Comparison of ENCODE assay signal across 8 cellular contexts in genomic region chr9:35510745-35511428, GRCh38. TPM values are rescaled to one million over a fixed set of nuclear protein-coding genes. Genes with fewer than 3 reads are reported as not detected.
DNase-seq lines count a peak whose midpoint lies in the region; ATAC-seq, FAIRE-seq and TF ChIP-seq lines count a peak whose summit lies in the region.

No MANE protein-coding gene starts in this region.

- DNase-seq in HTR-8/SVneo (ENCODE audit: insufficient read length, low spot score) (peak; percentile 31), choroid plexus epithelial cell (ENCODE audit: low read depth) (peak; percentile 95), left lung (peak in 1 of 2 donors; percentile 61), testis (peak; percentile 64), T-helper 1 cell (no peak)
- DNase-seq in natural killer cell treated with Interleukin-12 subunit alpha and Interleukin-12 subunit beta and Interleukin-15 and Interleukin-18, amount 100 ng/mL, for 72 hours (ENCODE audit: low spot score): no peak
- DNase-seq in activated CD8-positive, alpha-beta memory T cell treated with anti-CD3 and anti-CD28 coated beads, Interleukin-2, amount 50 U/mL, for 48 hours: no peak

- TF ChIP-seq CTCF in choroid plexus epithelial cell (conservative IDR thresholded peaks at IDR 0.05; ENCODE audit: low read depth, low read length) (peak; percentile 34), left lung (IDR thresholded peaks at IDR 0.05) (no peak), testis (IDR thresholded peaks at IDR 0.05) (no peak)

- H3K36me3 ChIP-seq in left lung (no peaks in the 10 kb centered on the region), testis (ENCODE audit: low read depth, missing control alignments) (no peaks in the 10 kb centered on the region)

- no peak for TF ChIP-seq POLR2A in testis (IDR thresholded peaks at IDR 0.05)

- H3K4me3 Mint-ChIP-seq in natural killer cell treated with Interleukin-12 subunit alpha and Interleukin-12 subunit beta and Interleukin-15 and Interleukin-18, amount 100 ng/mL, for 72 hours: no peak overlapping the region

- H3K4me1 ChIP-seq in left lung (peaks cover 16 to 19% of the 10 kb centered on the region in 2 donors), testis (peaks cover 12% of the 10 kb centered on the region)

- H3K4me1 Mint-ChIP-seq in natural killer cell treated with Interleukin-12 subunit alpha and Interleukin-12 subunit beta and Interleukin-15 and Interleukin-18, amount 100 ng/mL, for 72 hours (ENCODE audit: low read depth in 2 of 2): peaks cover 0 to 12% of the 10 kb centered on the region in 2 donors

- intact Hi-C loops in left lung (cut with DNase I): no loop called here
- intact Hi-C loops in testis (cut with DNase I; ENCODE audit: low total_unique reads): no loop called here

- no peaks in the 10 kb centered on the region for H3K36me3 Mint-ChIP-seq in natural killer cell treated with Interleukin-12 subunit alpha and Interleukin-12 subunit beta and Interleukin-15 and Interleukin-18, amount 100 ng/mL, for 72 hours

- WGBS in testis, 2 donors: 27 to 39% methylated on average over 3 of the region's 3 CpGs

- ATAC-seq in left lung (peak; percentile 94), GM18907 (IDR thresholded peaks at IDR 0.05; ENCODE audit: unreplicated experiment) (no peak)
- no peak for ATAC-seq in natural killer cell treated with Interleukin-12 subunit alpha and Interleukin-12 subunit beta and Interleukin-15 and Interleukin-18, amount 100 ng/mL, for 72 hours

- H3K27ac ChIP-seq in left lung: peak overlapping the region; percentile 65 to 86
- peak overlapping the region; percentile 41 to 84 for H3K27ac ChIP-seq in testis

- FAIRE-seq in HTR-8/SVneo (lab: Jason Lieb, UNC): no peak

- H3K27me3 ChIP-seq in left lung (no peaks in the 10 kb centered on the region), testis (no peaks in the 10 kb centered on the region)

- H3K27ac Mint-ChIP-seq in natural killer cell treated with Interleukin-12 subunit alpha and Interleukin-12 subunit beta and Interleukin-15 and Interleukin-18, amount 100 ng/mL, for 72 hours: no peak overlapping the region

- no peaks in the 10 kb centered on the region for H3K9me3 Mint-ChIP-seq in natural killer cell treated with Interleukin-12 subunit alpha and Interleukin-12 subunit beta and Interleukin-15 and Interleukin-18, amount 100 ng/mL, for 72 hours

- H3K27me3 Mint-ChIP-seq in natural killer cell treated with Interleukin-12 subunit alpha and Interleukin-12 subunit beta and Interleukin-15 and Interleukin-18, amount 100 ng/mL, for 72 hours: peaks cover 0 to 8% of the 10 kb centered on the region in 2 donors

- H3K4me3 ChIP-seq in choroid plexus epithelial cell (ENCODE audit: low read depth, low read length) (no peak overlapping the region), left lung (no peak overlapping the region), testis (no peak overlapping the region)

- H3K9me3 ChIP-seq in left lung: no peaks in the 10 kb centered on the region
- H3K9me3 ChIP-seq in testis: no peaks in the 10 kb centered on the region

RNA-seq across cellular contexts. Expression of gene RUSC2, which starts 21.0 kb away (rescaled TPM):
- total RNA-seq in left lung (10 to 100 TPM; 28.2 to 32.2 TPM), testis (10 to 100 TPM; 28.7 to 32.3 TPM)
- polyA plus RNA-seq in testis (ENCODE audit: insufficient read depth, low read depth, low replicate concordance): 78.1 TPM
- total RNA-seq in natural killer cell treated with Interleukin-12 subunit alpha and Interleukin-12 subunit beta and Interleukin-15 and Interleukin-18, amount 100 ng/mL, for 72 hours: 1 to 10 TPM; 5.6 to 8.3 TPM

Comparison
In these comparisons a context has a peak if more than half of its experiments do, and no peak if none do; other contexts are left out.
1. DNase-seq: peak in HTR-8/SVneo (single experiment), choroid plexus epithelial cell (single experiment) and testis (single experiment); none in T-helper 1 cell (0 of 5), natural killer cell treated with Interleukin-12 subunit alpha and Interleukin-12 subunit beta and Interleukin-15 and Interleukin-18, amount 100 ng/mL, for 72 hours (single experiment) and activated CD8-positive, alpha-beta memory T cell treated with anti-CD3 and anti-CD28 coated beads, Interleukin-2, amount 50 U/mL, for 48 hours (single experiment).